12 cellular contexts compared by ENCODE assay signal in the genomic region with DNA sequence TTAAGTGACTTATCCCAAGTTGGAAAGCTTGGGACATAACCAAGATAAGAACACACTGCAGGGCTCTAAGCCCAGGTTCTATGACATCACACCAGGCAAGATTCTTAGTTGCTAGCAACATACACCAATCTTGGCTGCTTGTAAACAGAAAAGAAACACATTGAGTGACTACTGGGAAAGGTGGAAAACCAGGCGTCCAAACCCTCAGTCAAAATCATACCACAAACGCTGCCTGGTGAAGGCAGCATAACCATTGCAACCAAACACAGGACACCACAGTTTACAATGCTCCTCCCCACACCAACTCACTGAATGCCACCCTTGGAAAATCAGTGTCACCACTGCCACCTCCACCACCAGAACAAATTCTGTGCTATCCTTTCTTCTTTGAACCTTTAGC.
DNase-seq lines count a peak whose midpoint lies in the region; ATAC-seq and TF ChIP-seq lines count a peak whose summit lies in the region.
"Had no signal": no experiment of that assay in that cellular context is flagged by ENCODE, and none has a peak within 500 bp of the region (broad histone marks: within the 10 kb centered on the region; RNA-seq: fewer than 3 reads in every experiment).

No MANE protein-coding gene starts in this region.

- H3K4me3 ChIP-seq in coronary artery (no peak overlapping the region), lower lobe of right lung (no peak overlapping the region), thoracic aorta (no peak overlapping the region)
- H3K4me3 ChIP-seq: tibial nerve had no signal

- H3K9me3 ChIP-seq in lower lobe of right lung (no peaks in the 10 kb centered on the region), thoracic aorta (no peaks in the 10 kb centered on the region)
- H3K9me3 ChIP-seq: tibial nerve had no signal

- no peak overlapping the region for H3K4me3 Mint-ChIP-seq in activated naive CD4-positive, alpha-beta T cell treated with anti-CD3 and anti-CD28 coated beads for 36 hours

- intact Hi-C loops in activated naive CD4-positive, alpha-beta T cell treated with anti-CD3 and anti-CD28 coated beads for 36 hours (cut with micrococcal nuclease), result no loop called here
- intact Hi-C loops in lower lobe of right lung (cut with DNase I), result no loop called here

- ATAC-seq in lower lobe of right lung (peak; percentile 17 to 35), thoracic aorta (ENCODE audit: insufficient number of reproducible peaks, low FRiP score, low read depth) (peak; percentile 62), HG03520 (IDR thresholded peaks at IDR 0.05; ENCODE audit: unreplicated experiment) (no peak), GM21786 (IDR thresholded peaks at IDR 0.05; ENCODE audit: unreplicated experiment) (no peak)

- TF ChIP-seq CTCF in coronary artery (IDR thresholded peaks at IDR 0.05) (no peak), lower lobe of right lung (IDR thresholded peaks at IDR 0.05) (no peak), thoracic aorta (IDR thresholded peaks at IDR 0.05) (no peak)

- CTCF ChIA-PET in activated naive CD4-positive, alpha-beta T cell treated with anti-CD3 and anti-CD28 coated beads for 36 hours (lab: Charles Lee), result no interaction called here

- H3K27me3 Mint-ChIP-seq in activated naive CD4-positive, alpha-beta T cell treated with anti-CD3 and anti-CD28 coated beads for 36 hours (ENCODE audit: low read depth), result no peaks in the 10 kb centered on the region

- H3K4me1 Mint-ChIP-seq in activated naive CD4-positive, alpha-beta T cell treated with anti-CD3 and anti-CD28 coated beads for 36 hours (ENCODE audit: low read depth), result peaks cover 6% of the 10 kb centered on the region

- H3K36me3 ChIP-seq in lower lobe of right lung, result no peaks in the 10 kb centered on the region
- no peaks in the 10 kb centered on the region for H3K36me3 ChIP-seq in thoracic aorta
- H3K36me3 ChIP-seq: brain microvascular endothelial cell, tibial nerve had no signal

- H3K27ac ChIP-seq in coronary artery (peak overlapping the region; percentile 32 to 39), lower lobe of right lung (no peak overlapping the region), thoracic aorta (no peak overlapping the region)
- H3K27ac ChIP-seq: brain microvascular endothelial cell, tibial nerve had no signal

- no peaks in the 10 kb centered on the region for H3K9me3 Mint-ChIP-seq in activated naive CD4-positive, alpha-beta T cell treated with anti-CD3 and anti-CD28 coated beads for 36 hours

- H3K4me1 ChIP-seq in lower lobe of right lung (peaks cover 4% of the 10 kb centered on the region), thoracic aorta (ENCODE audit: control insufficient read depth in 1 of 2, low read depth in 2 of 2) (peaks cover 0 to 16% of the 10 kb centered on the region in 2 donors)

- no peak overlapping the region for H3K27ac Mint-ChIP-seq in activated naive CD4-positive, alpha-beta T cell treated with anti-CD3 and anti-CD28 coated beads for 36 hours

- H3K27me3 ChIP-seq in lower lobe of right lung (ENCODE audit: low read depth) (no peaks in the 10 kb centered on the region), thoracic aorta (replicated peaks; ENCODE audit: insufficient read depth) (no peaks in the 10 kb centered on the region)
- H3K27me3 ChIP-seq: brain microvascular endothelial cell, tibial nerve had no signal

- no peaks in the 10 kb centered on the region for H3K36me3 Mint-ChIP-seq in activated naive CD4-positive, alpha-beta T cell treated with anti-CD3 and anti-CD28 coated beads for 36 hours (ENCODE audit: low read depth)

- DNase-seq in activated naive CD4-positive, alpha-beta T cell treated with anti-CD3 and anti-CD28 coated beads for 36 hours, result peak; percentile 7
- DNase-seq in activated naive CD4-positive, alpha-beta T cell treated with Interleukin-2 at 50 U/mL for 16 hours, result no peak
- no peak for DNase-seq in coronary artery (ENCODE audit: low spot score)
- no peak for DNase-seq in lower lobe of right lung
- no peak for DNase-seq in thoracic aorta (ENCODE audit: low spot score)
- DNase-seq in activated CD8-positive, alpha-beta memory T cell treated with anti-CD3 and anti-CD28 coated beads, Interleukin-2, amount 50 U/mL, for 4 hours, result no peak
- DNase-seq: brain microvascular endothelial cell, MM.1S, NCI-H2171 had no signal

Comparison
In these comparisons a context has a peak if more than half of its experiments do, and no peak if none do; other contexts are left out.
1. H3K27ac ChIP-seq: peak in coronary artery (2 of 2); none in lower lobe of right lung (single experiment) and thoracic aorta (0 of 2).
2. ATAC-seq: peak in lower lobe of right lung (2 of 2) and thoracic aorta (single experiment); none in HG03520 (single experiment) and GM21786 (single experiment).